In genomic region chr15:68372291-68372811, GRCh38 we compare ENCODE assay signal across 11 cellular contexts. TPM values are rescaled to one million over a fixed set of nuclear protein-coding genes. Genes with fewer than 3 reads are reported as not detected.
DNase-seq lines count a peak whose midpoint lies in the region; ATAC-seq and TF ChIP-seq lines count a peak whose summit lies in the region.
"Had no signal": no experiment of that assay in that cellular context is flagged by ENCODE, and none has a peak within 500 bp of the region (broad histone marks: within the 10 kb centered on the region; RNA-seq: fewer than 3 reads in every experiment).

No MANE protein-coding gene starts in this region.

- H3K4me3 Mint-ChIP-seq in neural progenitor cell: no peak overlapping the region
- H3K4me3 Mint-ChIP-seq: activated naive CD4-positive, alpha-beta T cell treated with anti-CD3 and anti-CD28 coated beads, Interleukin-2, amount 10 ng/mL, durations not matched to agents 7 days and 5 days; stimulated activated naive CD8-positive, alpha-beta T cell treated with anti-CD3 and anti-CD28 coated beads, Interleukin-15, Interleukin-2, amounts not matched to agents 100 ng/mL and 50 ng/mL, for 24 hours had no signal

- no peak overlapping the region for H3K27ac Mint-ChIP-seq in neural progenitor cell
- H3K27ac Mint-ChIP-seq: activated naive CD4-positive, alpha-beta T cell treated with anti-CD3 and anti-CD28 coated beads, Interleukin-2, amount 10 ng/mL, durations not matched to agents 7 days and 5 days; stimulated activated naive CD8-positive, alpha-beta T cell treated with anti-CD3 and anti-CD28 coated beads, Interleukin-15, Interleukin-2, amounts not matched to agents 100 ng/mL and 50 ng/mL, for 24 hours had no signal

- H3K9me3 Mint-ChIP-seq in neural progenitor cell: no peaks in the 10 kb centered on the region
- H3K9me3 Mint-ChIP-seq: activated naive CD4-positive, alpha-beta T cell treated with anti-CD3 and anti-CD28 coated beads, Interleukin-2, amount 10 ng/mL, durations not matched to agents 7 days and 5 days; stimulated activated naive CD8-positive, alpha-beta T cell treated with anti-CD3 and anti-CD28 coated beads, Interleukin-15, Interleukin-2, amounts not matched to agents 100 ng/mL and 50 ng/mL, for 24 hours had no signal

- H3F3A ChIP-seq in neural progenitor cell (ENCODE audit: low read depth): peaks cover 16% of the 10 kb centered on the region

- peak; percentile 3 for DNase-seq in G401 (ENCODE audit: low spot score)
- DNase-seq in NCI-H460 (ENCODE audit: extremely low read depth, low read depth): peak; percentile 4
- DNase-seq in epithelial cell of proximal tubule (ENCODE audit: low read depth): no peak
- peak; percentile 75 for DNase-seq in neural progenitor cell (ENCODE audit: low spot score)
- DNase-seq in NCI-H510A treated with DMSO at 0.1 percent for 48 hours (lab: John Stamatoyannopoulos, UW): no peak
- no peak for DNase-seq in stimulated activated CD4-positive, alpha-beta T cell treated with anti-CD3 and anti-CD28 coated beads, Interleukin-2, amount 100 ng/mL, for 24 hours
- no peak for DNase-seq in activated gamma-delta T cell treated with Interleukin-2 at 50 U/mL for 16 hours
- DNase-seq: activated naive CD4-positive, alpha-beta T cell treated with anti-CD3 and anti-CD28 coated beads, Interleukin-2, amount 10 ng/mL, durations not matched to agents 7 days and 5 days; NCI-H2029 had no signal

- H2AFZ ChIP-seq in neural progenitor cell (replicated peaks): peak overlapping the region; percentile 90

- H4K20me1 ChIP-seq in neural progenitor cell (ENCODE audit: low read depth): no peaks in the 10 kb centered on the region

- H3K4me1 ChIP-seq in neural progenitor cell: peaks cover 22% of the 10 kb centered on the region

- no peak overlapping the region for H3K4me2 ChIP-seq in neural progenitor cell

- no peaks in the 10 kb centered on the region for H3K27me3 Mint-ChIP-seq in neural progenitor cell (ENCODE audit: insufficient read depth, low read depth)
- H3K27me3 Mint-ChIP-seq: stimulated activated naive CD8-positive, alpha-beta T cell treated with anti-CD3 and anti-CD28 coated beads, Interleukin-15, Interleukin-2, amounts not matched to agents 100 ng/mL and 50 ng/mL, for 24 hours had no signal

- no peak overlapping the region for H3K9ac ChIP-seq in neural progenitor cell

- H3K79me2 ChIP-seq in neural progenitor cell (ENCODE audit: low read depth): no peaks in the 10 kb centered on the region

- H3K27ac ChIP-seq in neural progenitor cell: no peak overlapping the region

- no peaks in the 10 kb centered on the region for H3K9me3 ChIP-seq in neural progenitor cell (ENCODE audit: low read depth)

- no peak for ATAC-seq in GM21367 (IDR thresholded peaks at IDR 0.05; ENCODE audit: unreplicated experiment)

- H3K36me3 ChIP-seq in neural progenitor cell: no peaks in the 10 kb centered on the region

- H3K36me3 Mint-ChIP-seq in neural progenitor cell: no peaks in the 10 kb centered on the region
- H3K36me3 Mint-ChIP-seq: activated naive CD4-positive, alpha-beta T cell treated with anti-CD3 and anti-CD28 coated beads, Interleukin-2, amount 10 ng/mL, durations not matched to agents 7 days and 5 days had no signal

- no peaks in the 10 kb centered on the region for H3K27me3 ChIP-seq in neural progenitor cell

- in situ Hi-C loops in G401 (cut with HindIII; ENCODE audit: low sequenced_read_pairs): no loop called here

- H3K4me3 ChIP-seq in epithelial cell of proximal tubule (ENCODE audit: low read depth, low read length) (no peak overlapping the region), neural progenitor cell (no peak overlapping the region)

- TF ChIP-seq CTCF in epithelial cell of proximal tubule (conservative IDR thresholded peaks at IDR 0.05; ENCODE audit: low read depth, low read length) (peak; percentile 76), neural progenitor cell (IDR thresholded peaks at IDR 0.05) (peak; percentile 49)

- peaks cover 24% of the 10 kb centered on the region for H3K4me1 Mint-ChIP-seq in neural progenitor cell

RNA-seq across cellular contexts. Expression of gene ITGA11, which starts 59.6 kb away (rescaled TPM):
- total RNA-seq in G401 (2014; rRNA removed; shearing (Covaris generic)): 11.6 TPM in 1 of 2 replicates, not detected in the other
- 0.09 and 0.12 TPM in 2 replicates for total RNA-seq in NCI-H460 (2014; rRNA removed; shearing (Covaris generic))
- polyA plus RNA-seq in NCI-H460 (2014; cell fraction: nucleus; rRNA removed): 0.31 and 0.68 TPM in 2 replicates
- total RNA-seq in epithelial cell of proximal tubule: 0.36 and 1.6 TPM in 2 replicates
- not detected in 2 replicates for total RNA-seq in neural progenitor cell (ENCODE audit: low replicate concordance)

Comparison
In these comparisons a context has a peak if more than half of its experiments do, and no peak if none do; other contexts are left out.
1. DNase-seq: peak in G401 (single experiment), NCI-H460 (single experiment) and neural progenitor cell (single experiment); none in epithelial cell of proximal tubule (single experiment), NCI-H510A treated with DMSO at 0.1 percent for 48 hours (single experiment), stimulated activated CD4-positive, alpha-beta T cell treated with anti-CD3 and anti-CD28 coated beads, Interleukin-2, amount 100 ng/mL, for 24 hours (0 of 2) and activated gamma-delta T cell treated with Interleukin-2 at 50 U/mL for 16 hours (single experiment).